ENCODE assay signal across 11 cellular contexts in genomic region chr14:65357091-65357490, GRCh38. TPM values are rescaled to one million over a fixed set of nuclear protein-coding genes. Genes with fewer than 3 reads are reported as not detected.
DNase-seq lines count a peak whose midpoint lies in the region; ATAC-seq and TF ChIP-seq lines count a peak whose summit lies in the region.
"Had no signal": no experiment of that assay in that cellular context is flagged by ENCODE, and none has a peak within 500 bp of the region (broad histone marks: within the 10 kb centered on the region; RNA-seq: fewer than 3 reads in every experiment).

No MANE protein-coding gene starts in this region.

- no peak overlapping the region for H3K4me3 ChIP-seq in epithelial cell of esophagus (ENCODE audit: low read length)
- no peak overlapping the region for H3K4me3 ChIP-seq in stomach

- peaks cover 13% of the 10 kb centered on the region for H3K36me3 Mint-ChIP-seq in activated naive CD8-positive, alpha-beta T cell
- peaks cover 49% of the 10 kb centered on the region for H3K36me3 Mint-ChIP-seq in activated naive CD8-positive, alpha-beta T cell treated with anti-CD3 and anti-CD28 coated beads for 36 hours

- intact Hi-C loops in stomach (cut with DNase I; ENCODE audit: low total_unique reads) = no loop called here

- DNase-seq in activated naive CD8-positive, alpha-beta T cell treated with anti-CD3 and anti-CD28 coated beads for 36 hours = no peak
- DNase-seq in epithelial cell of esophagus (ENCODE audit: low read depth) (peak; percentile 32), stomach (no peak), ureter (ENCODE audit: low spot score) (no peak)
- no peak for DNase-seq in stimulated activated CD8-positive, alpha-beta memory T cell treated with anti-CD3 and anti-CD28 coated beads, Interleukin-4, amount 100 ng/mL, for 48 hours
- DNase-seq: mesenchymal stem cell, NCI-H2029 had no signal

- TF ChIP-seq POLR2A in stomach (IDR thresholded peaks at IDR 0.05) = no peak

- H3K27me3 Mint-ChIP-seq in activated naive CD8-positive, alpha-beta T cell = no peaks in the 10 kb centered on the region
- H3K27me3 Mint-ChIP-seq in activated naive CD8-positive, alpha-beta T cell treated with anti-CD3 and anti-CD28 coated beads for 36 hours = no peaks in the 10 kb centered on the region

- WGBS in stomach, 5 donors = 54 to 63% (median 62%) methylated on average over 2 of the region's 2 CpGs

- no peaks in the 10 kb centered on the region for H3K9me3 Mint-ChIP-seq in activated naive CD8-positive, alpha-beta T cell (ENCODE audit: low read depth)
- no peaks in the 10 kb centered on the region for H3K9me3 Mint-ChIP-seq in activated naive CD8-positive, alpha-beta T cell treated with anti-CD3 and anti-CD28 coated beads for 36 hours

- H3K27ac ChIP-seq in KOPT-K1 (ENCODE audit: low read depth, low read length, poor library complexity, severe bottlenecking) (peak overlapping the region; percentile 53), stomach (peak overlapping the region; percentile 79 to 91 (median 86))

- no peak for ATAC-seq in GM18502 (IDR thresholded peaks at IDR 0.05; ENCODE audit: poor library complexity, unreplicated experiment)
- ATAC-seq: sciatic nerve had no signal

- H3K36me3 ChIP-seq in KOPT-K1 (ENCODE audit: insufficient read depth, low read length) = no peaks in the 10 kb centered on the region
- no peaks in the 10 kb centered on the region for H3K36me3 ChIP-seq in stomach

- no peak overlapping the region for H3K4me3 Mint-ChIP-seq in activated naive CD8-positive, alpha-beta T cell
- H3K4me3 Mint-ChIP-seq in activated naive CD8-positive, alpha-beta T cell treated with anti-CD3 and anti-CD28 coated beads for 36 hours = no peak overlapping the region

- H3K27ac Mint-ChIP-seq in activated naive CD8-positive, alpha-beta T cell = peak overlapping the region; percentile 43
- no peak overlapping the region for H3K27ac Mint-ChIP-seq in activated naive CD8-positive, alpha-beta T cell treated with anti-CD3 and anti-CD28 coated beads for 36 hours

- no peaks in the 10 kb centered on the region for H3K27me3 ChIP-seq in stomach

- no peak for TF ChIP-seq CTCF in epithelial cell of esophagus (IDR thresholded peaks at IDR 0.05; ENCODE audit: insufficient read depth, low read depth, low read length, missing control alignments)
- TF ChIP-seq CTCF in stomach (IDR thresholded peaks at IDR 0.05) = no peak

- peaks cover 24% of the 10 kb centered on the region for H3K4me1 Mint-ChIP-seq in activated naive CD8-positive, alpha-beta T cell (ENCODE audit: low read depth)
- peaks cover 49% of the 10 kb centered on the region for H3K4me1 Mint-ChIP-seq in activated naive CD8-positive, alpha-beta T cell treated with anti-CD3 and anti-CD28 coated beads for 36 hours

- H3K4me1 ChIP-seq in stomach = peaks cover 33 to 74% (median 51%) of the 10 kb centered on the region in 4 donors

- H3K9me3 ChIP-seq in KOPT-K1 (ENCODE audit: insufficient read depth, low read length, poor library complexity, severe bottlenecking) (no peaks in the 10 kb centered on the region), stomach (no peaks in the 10 kb centered on the region)

- no peak for TF ChIP-seq EP300 in stomach (IDR thresholded peaks at IDR 0.05)

RNA-seq across cellular contexts. Expression of gene FUT8, which starts 55.4 kb away (rescaled TPM):
- total RNA-seq in activated naive CD8-positive, alpha-beta T cell treated with anti-CD3 and anti-CD28 coated beads for 36 hours = 10 to 100 TPM; 58.6 to 65.6 TPM
- 100 to 1,000 TPM in 2 of 5 donors, 10 to 100 TPM in 3; 25.5 to 175 (median 95.5) TPM for total RNA-seq in stomach
- polyA plus RNA-seq in stomach = 10 to 100 TPM; 17.4 to 24.3 (median 20.0) TPM
- total RNA-seq in ureter = 38.0 TPM
